ENCODE assay signal across 8 cellular contexts in the genomic region with DNA sequence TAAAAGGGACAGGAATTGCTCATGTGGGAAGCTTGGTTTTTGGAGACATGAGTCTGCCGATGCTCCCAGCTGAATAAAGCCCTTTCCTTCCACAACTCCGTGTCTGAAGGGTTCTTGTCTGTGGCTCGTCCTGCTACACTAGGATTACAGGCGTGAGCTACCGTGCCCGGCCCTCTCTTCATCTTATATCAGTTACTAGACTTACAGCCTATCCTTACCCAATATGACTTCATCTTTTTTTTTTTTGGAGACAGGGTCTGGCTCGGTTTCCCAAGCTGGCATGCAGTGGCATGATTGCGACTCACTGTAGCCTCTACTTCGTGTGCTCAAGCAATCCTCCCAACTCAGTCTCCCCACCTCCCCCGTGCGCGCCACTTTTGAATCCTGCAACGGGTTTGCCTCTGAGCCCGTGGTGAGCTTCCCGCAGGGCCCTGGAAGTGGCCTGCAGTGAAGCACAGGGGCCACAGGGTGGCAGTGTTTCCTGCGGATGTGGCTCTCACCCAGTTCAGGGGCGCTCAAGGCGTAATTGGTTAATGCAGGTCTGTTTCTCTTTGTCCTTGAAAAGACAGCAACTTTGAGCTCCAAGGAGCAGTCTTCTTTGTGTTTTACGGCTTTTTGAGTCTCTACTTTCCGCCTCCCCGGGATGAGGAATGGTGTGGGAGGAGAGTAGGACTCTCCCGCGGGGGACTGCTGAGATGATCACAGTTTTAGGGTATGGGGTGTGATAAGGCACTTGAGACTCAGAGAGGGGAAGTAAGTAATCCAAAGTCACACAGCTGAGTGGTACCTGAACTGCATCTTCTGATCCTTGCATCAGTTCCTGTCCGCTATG. TPM values are rescaled to one million over a fixed set of nuclear protein-coding genes. Genes with fewer than 3 reads are reported as not detected.
A peak's percentile ranks its signal among the peaks of the same experiment; 100 is the strongest.
DNase-seq lines count a peak whose midpoint lies in the region; ATAC-seq and TF ChIP-seq lines count a peak whose summit lies in the region.

No MANE protein-coding gene starts in this region.

- in situ Hi-C loops in T47D (cut with HindIII; ENCODE audit: low pct_unique_long_range_greater_than_20kb, low sequenced_read_pairs): no loop called here

- intact Hi-C loops in HCT116 (cut with micrococcal nuclease) (loop anchor here (1.0 to 10.0 kb wide), 3 partner anchors 393 to 797 kb away; no protein-coding TSS in a partner anchor), activated B cell treated with CpG ODN at 0.5 μM for 24 hours (cut with micrococcal nuclease) (loop anchor here (5.0 kb wide), 1 partner anchor 1175 kb away; no protein-coding TSS in a partner anchor)

- ATAC-seq in HCT116 (peak; percentile 99), activated B cell treated with CpG ODN at 0.5 μM for 24 hours (ENCODE audit: low read depth) (peak; percentile 86), HG03469 (IDR thresholded peaks at IDR 0.05; ENCODE audit: unreplicated experiment) (no peak)

- peaks cover 9% of the 10 kb centered on the region for H3K4me1 Mint-ChIP-seq in activated B cell treated with CpG ODN at 0.5 μM for 24 hours

- H3K4me1 ChIP-seq in HCT116 (ENCODE audit: control insufficient read depth in 1 of 2, insufficient read depth in 2 of 2, low read length in 2 of 2): peaks cover 0 to 8% of the 10 kb centered on the region in 2 experiments; a peak in 2 of 4 replicates

- H3K9ac ChIP-seq in HCT116 (ENCODE audit: low read length): no peak overlapping the region

- H3K9me3 ChIP-seq in HCT116 (ENCODE audit: control insufficient read depth in 1 of 2, insufficient read depth in 1 of 2, low read depth in 1 of 2, low read length in 2 of 2): no peaks in the 10 kb centered on the region

- H3K4me3 Mint-ChIP-seq in activated B cell treated with CpG ODN at 0.5 μM for 24 hours: no peak overlapping the region

- H2AFZ ChIP-seq in HCT116 (ENCODE audit: low read depth, low read length, poor library complexity, severe bottlenecking): peak overlapping the region; percentile 47

- no TSS peak for BruUV-seq in HCT116 (replicated peaks; lab: Mats Ljungman, UMichigan)

- RAD21 ChIA-PET in HCT116 (lab: Charles Lee; ENCODE audit: low non-redundant PET in 1 of 2, low total read pairs in 2 of 2, uncharacterized antibody in 2 of 2, unreplicated experiment in 2 of 2): interaction anchor here (0.5 to 1.7 kb wide), 14 partner anchors 8 to 478 kb away, joined by 3 to 28 read pairs (median 5); no protein-coding TSS in a partner anchor

- no peaks in the 10 kb centered on the region for H4K20me1 ChIP-seq in HCT116 (ENCODE audit: insufficient read depth)

- H3K9me2 ChIP-seq in HCT116 (ENCODE audit: insufficient read depth): no peaks in the 10 kb centered on the region

- peak; percentile 4 for DNase-seq in DMS 273 treated with DMSO at 0.1 percent for 48 hours (lab: John Stamatoyannopoulos, UW)
- DNase-seq in HCT116 (ENCODE audit: low read depth, low spot score): peak; percentile 62
- peak; percentile 47 for DNase-seq in NCI-H2171 (lab: John Stamatoyannopoulos, UW)
- peak; percentile 29 for DNase-seq in activated B cell treated with CpG ODN at 0.5 μM for 24 hours
- peak; percentile 53 to 75 for DNase-seq in T47D (ENCODE audit: low read depth in 1 of 2, low spot score in 1 of 2)
- peak; percentile 59 for DNase-seq in kidney glomerular epithelial cell (lab: John Stamatoyannopoulos, UW)
- peak; percentile 37 for DNase-seq in stimulated activated CD4-positive, alpha-beta T cell treated with anti-CD3 and anti-CD28 coated beads, Interleukin-2, amount 100 ng/mL, for 4 hours (ENCODE audit: low read depth)

- peak; percentile 94 for TF ChIP-seq RAD21 in HCT116 (IDR thresholded peaks at IDR 0.05; ENCODE audit: low read depth)

- no peak overlapping the region for H3K27ac Mint-ChIP-seq in activated B cell treated with CpG ODN at 0.5 μM for 24 hours

- peak overlapping the region; percentile 59 for H3K4me2 ChIP-seq in HCT116 (ENCODE audit: low read length)

- no peaks in the 10 kb centered on the region for H3K27me3 ChIP-seq in HCT116 (ENCODE audit: insufficient read depth, low read length)

- TF ChIP-seq POLR2A in HCT116 (IDR thresholded peaks at IDR 0.05; ENCODE audit: borderline replicate concordance, extremely low read depth, insufficient read depth, insufficient read length): no peak

- no peaks in the 10 kb centered on the region for H3K36me3 ChIP-seq in HCT116 (ENCODE audit: control insufficient read depth in 1 of 2, insufficient read depth in 2 of 2, low read length in 2 of 2)

- H3K79me2 ChIP-seq in HCT116 (ENCODE audit: insufficient read depth, low read length): no peaks in the 10 kb centered on the region

- no peaks in the 10 kb centered on the region for H3K9me3 Mint-ChIP-seq in activated B cell treated with CpG ODN at 0.5 μM for 24 hours

- peak; percentile 95 to 99 (median 98) for TF ChIP-seq CTCF in HCT116 (IDR thresholded peaks at IDR 0.05 in 2 of 3, conservative IDR thresholded peaks at IDR 0.05 in 1 of 3; ENCODE audit: borderline replicate concordance in 1 of 3, insufficient read depth in 1 of 3, low read depth in 2 of 3, low read length in 2 of 3)
- no peak for TF ChIP-seq CTCF in activated B cell treated with CpG ODN at 0.5 μM for 24 hours (IDR thresholded peaks at IDR 0.05)

- H3K4me3 ChIP-seq in HCT116 (replicated peaks in 1 of 2; ENCODE audit: low read depth in 1 of 2, low read length in 2 of 2): no peak overlapping the region

- peaks cover 21% of the 10 kb centered on the region for H3K27me3 Mint-ChIP-seq in activated B cell treated with CpG ODN at 0.5 μM for 24 hours

- no peaks in the 10 kb centered on the region for H3K36me3 Mint-ChIP-seq in activated B cell treated with CpG ODN at 0.5 μM for 24 hours (ENCODE audit: low read depth)

- CTCF ChIA-PET in HCT116 (lab: Charles Lee) (interaction anchor here (0.6 to 5.1 kb wide), 46 partner anchors 9 to 792 kb away, joined by 3 to 232 read pairs (median 4); no protein-coding TSS in a partner anchor), activated B cell treated with CpG ODN at 0.5 μM for 24 hours (lab: Charles Lee) (interaction anchor here (0.6 to 1.7 kb wide), 10 partner anchors 9 to 825 kb away, joined by 3 to 34 read pairs (median 4); no protein-coding TSS in a partner anchor)

- H3K27ac ChIP-seq in HCT116 (ENCODE audit: low read depth, low read length): no peak overlapping the region

- POLR2A ChIA-PET in HCT116 (lab: Charles Lee) (interaction anchor here (0.6 to 1.5 kb wide), 3 partner anchors 393 to 476 kb away, joined by 3 to 9 read pairs (median 8); no protein-coding TSS in a partner anchor), activated B cell treated with CpG ODN at 0.5 μM for 24 hours (lab: Charles Lee) (interaction anchor here (0.5 to 0.7 kb wide), 2 partner anchors 383 to 997 kb away, joined by 3 to 5 read pairs; no protein-coding TSS in a partner anchor)

TF ChIP-seq in HCT116, 20 proteins besides CTCF, POLR2A, EP300 and RAD21:
- peak; percentile 6 for TF ChIP-seq YY1 (IDR thresholded peaks at IDR 0.05; ENCODE audit: extremely low read depth, insufficient replicate concordance, low read depth, low read length)
- TF ChIP-seq, protein P1, sequence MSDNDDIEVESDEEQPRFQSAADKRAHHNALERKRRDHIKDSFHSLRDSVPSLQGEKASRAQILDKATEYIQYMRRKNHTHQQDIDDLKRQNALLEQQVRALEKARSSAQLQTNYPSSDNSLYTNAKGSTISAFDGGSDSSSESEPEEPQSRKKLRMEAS (IDR thresholded peaks at IDR 0.05): no peak

RNA-seq across cellular contexts. Expression of gene GPRC5B, which starts 22.7 kb away (rescaled TPM):
- total RNA-seq in HCT116 (2021; ENCODE audit: unreplicated experiment): 7.2 TPM
- 4.3 and 5.0 TPM in 2 replicates for polyA plus RNA-seq in HCT116 (2012)
- 0.07 TPM in 1 of 2 replicates, not detected in the other for total RNA-seq in activated B cell treated with CpG ODN at 0.5 μM for 24 hours

Comparison
In these comparisons a context has a peak if more than half of its experiments do, and no peak if none do; other contexts are left out.
1. DNase-seq: peak in every context shown above with its lines; median percentile 64 in T47D; 62 in HCT116; 59 in kidney glomerular epithelial cell; 47 in NCI-H2171; 37 in stimulated activated CD4-positive, alpha-beta T cell treated with anti-CD3 and anti-CD28 coated beads, Interleukin-2, amount 100 ng/mL, for 4 hours; 29 in activated B cell treated with CpG ODN at 0.5 μM for 24 hours; 4 in DMS 273 treated with DMSO at 0.1 percent for 48 hours.